23 cellular contexts compared by ENCODE assay signal in the genomic region with DNA sequence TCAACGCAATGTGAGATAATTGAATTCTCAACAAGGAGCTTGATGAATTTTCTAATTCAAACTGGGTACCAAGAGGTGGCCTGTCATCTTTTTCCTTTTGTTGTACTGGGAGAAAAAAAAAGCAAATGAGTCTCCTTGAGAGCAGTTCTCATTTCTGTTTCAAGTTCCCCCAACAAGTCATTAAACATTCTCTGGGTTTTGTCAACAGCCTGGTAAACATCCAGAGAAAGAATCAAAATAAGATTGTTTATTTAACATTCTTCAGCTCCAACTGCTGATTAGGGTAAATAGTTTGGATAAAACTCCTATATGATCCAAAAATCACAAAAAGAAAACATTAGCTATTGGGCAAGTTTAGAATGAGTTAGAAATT.
A peak's percentile ranks its signal among the peaks of the same experiment; 100 is the strongest.
DNase-seq lines count a peak whose midpoint lies in the region; ATAC-seq, FAIRE-seq and TF ChIP-seq lines count a peak whose summit lies in the region.
"Had no signal": no experiment of that assay in that cellular context is flagged by ENCODE, and none has a peak within 500 bp of the region (broad histone marks: within the 10 kb centered on the region; RNA-seq: fewer than 3 reads in every experiment).

No MANE protein-coding gene starts in this region.

- no peaks in the 10 kb centered on the region for H3K9me3 Mint-ChIP-seq in H9

- no peak overlapping the region for H3K27ac Mint-ChIP-seq in H9

- H2BK20ac ChIP-seq in H9 (ENCODE audit: low read depth, low read length, poor library complexity, severe bottlenecking) = no peak overlapping the region

- H4K20me1 ChIP-seq in H9 (ENCODE audit: control insufficient read depth, insufficient read depth, insufficient read length) = no peaks in the 10 kb centered on the region

- no peak overlapping the region for H2AK5ac ChIP-seq in H9 (ENCODE audit: insufficient read length, low read length)

- peak; percentile 99 for FAIRE-seq in endometrium (lab: Jason Lieb, UNC)
- no peak for FAIRE-seq in small intestine (lab: Jason Lieb, UNC)
- FAIRE-seq: HTR-8/SVneo, K562, RCC 7860 had no signal

- H3K14ac ChIP-seq in H9 (ENCODE audit: insufficient read depth, low read length) = no peak overlapping the region

- H3K4me2 ChIP-seq in H9 (ENCODE audit: insufficient read depth, insufficient read length, low read length) = no peak overlapping the region

- peak overlapping the region in 7 of 12 donors; percentile 1 to 33 (median 12) for H3K27ac ChIP-seq in heart left ventricle
- H3K27ac ChIP-seq in heart right ventricle = peak overlapping the region in 2 of 10 donors; percentile 11 to 33
- peak overlapping the region in 1 of 2 donors; percentile 44 for H3K27ac ChIP-seq in left lung
- H3K27ac ChIP-seq in upper lobe of left lung = peak overlapping the region in 3 of 4 donors; percentile 11 to 42 (median 40)
- H3K27ac ChIP-seq in H9 (ENCODE audit: insufficient read length, low read depth, low read length) = no peak overlapping the region
- no peak overlapping the region for H3K27ac ChIP-seq in small intestine (ENCODE audit: low read depth in 1 of 2, low read length in 1 of 2)
- H3K27ac ChIP-seq: SK-N-MC had no signal

- H3K79me1 ChIP-seq in H9 (ENCODE audit: insufficient read depth, low read depth, low read length, poor library complexity, severe bottlenecking) = no peaks in the 10 kb centered on the region

- no peaks in the 10 kb centered on the region for H3K79me2 ChIP-seq in H9 (ENCODE audit: insufficient read depth, low read length)

- no peaks in the 10 kb centered on the region for H3K36me3 ChIP-seq in heart left ventricle
- H3K36me3 ChIP-seq in heart right ventricle = no peaks in the 10 kb centered on the region
- no peaks in the 10 kb centered on the region for H3K36me3 ChIP-seq in left lung
- no peaks in the 10 kb centered on the region for H3K36me3 ChIP-seq in upper lobe of left lung
- H3K36me3 ChIP-seq in small intestine (ENCODE audit: control insufficient read depth in 2 of 2, insufficient read depth in 2 of 2, low read length in 2 of 2) = no peaks in the 10 kb centered on the region

- H2BK15ac ChIP-seq in H9 (ENCODE audit: low read depth, low read length) = no peak overlapping the region

- H4K8ac ChIP-seq in H9 (replicated peaks; ENCODE audit: insufficient read length, low read depth, low read length) = no peak overlapping the region

- no peak overlapping the region for H2BK5ac ChIP-seq in H9 (ENCODE audit: insufficient read length, low read length)

- H3K4me3 ChIP-seq in heart left ventricle (no peak overlapping the region), heart right ventricle (no peak overlapping the region), left lung (no peak overlapping the region), upper lobe of left lung (no peak overlapping the region), small intestine (ENCODE audit: low read depth in 1 of 2, low read length in 2 of 2) (no peak overlapping the region)
- H3K4me3 ChIP-seq: K562, SK-N-MC had no signal

- H3K23me2 ChIP-seq in H9 (ENCODE audit: insufficient read length, low read depth, low read length, poor library complexity, severe bottlenecking) = no peaks in the 10 kb centered on the region

- H4K5ac ChIP-seq in H9 (ENCODE audit: insufficient read length, low read depth, low read length) = no peak overlapping the region

- H3K9ac ChIP-seq in H9 (ENCODE audit: extremely low read depth, insufficient read length, low read length) = no peak overlapping the region

- H3K4ac ChIP-seq in H9 (ENCODE audit: low read depth, low read length) = no peak overlapping the region

- no peaks in the 10 kb centered on the region for H3K36me3 Mint-ChIP-seq in H9 (ENCODE audit: insufficient read depth in 1 of 3, low read depth in 3 of 3)

- peaks cover 0 to 15% (median 2%) of the 10 kb centered on the region in 12 donors for H3K4me1 ChIP-seq in heart left ventricle
- peaks cover 0 to 13% (median 4%) of the 10 kb centered on the region in 9 donors for H3K4me1 ChIP-seq in heart right ventricle
- no peaks in the 10 kb centered on the region for H3K4me1 ChIP-seq in left lung
- H3K4me1 ChIP-seq in upper lobe of left lung = peaks cover 0 to 7% (median 0%) of the 10 kb centered on the region in 4 donors
- H3K4me1 ChIP-seq in H9 (ENCODE audit: insufficient read depth, low read length) = no peaks in the 10 kb centered on the region
- H3K4me1 ChIP-seq in small intestine (ENCODE audit: control insufficient read depth in 2 of 2, insufficient read depth in 1 of 2, low read depth in 1 of 2, low read length in 1 of 2) = no peaks in the 10 kb centered on the region

- peaks cover 0 to 2% of the 10 kb centered on the region in 2 experiments; a peak in 1 of 4 replicates for H3K4me1 Mint-ChIP-seq in H9

- no peak overlapping the region for H3K18ac ChIP-seq in H9 (ENCODE audit: insufficient read length, low read depth, low read length)

- no peak for TF ChIP-seq CTCF in heart left ventricle (IDR thresholded peaks at IDR 0.05)
- no peak for TF ChIP-seq CTCF in heart right ventricle (IDR thresholded peaks at IDR 0.05)
- TF ChIP-seq CTCF in left lung (IDR thresholded peaks at IDR 0.05) = no peak
- no peak for TF ChIP-seq CTCF in upper lobe of left lung (IDR thresholded peaks at IDR 0.05)
- no peak for TF ChIP-seq CTCF in H9 (conservative IDR thresholded peaks at IDR 0.05)

- DNase-seq in heart left ventricle = no peak
- DNase-seq in heart right ventricle = no peak
- DNase-seq in left lung = no peak
- no peak for DNase-seq in upper lobe of left lung
- DNase-seq in activated naive CD4-positive, alpha-beta T cell (lab: John Stamatoyannopoulos, UW) = no peak
- no peak for DNase-seq in H9
- no peak for DNase-seq in small intestine
- DNase-seq: 8988T, GOT3, Kasumi-1, NCI-H1092 treated with DMSO at 0.1 percent for 48 hours, NCI-H1436 treated with DMSO at 0.1 percent for 48 hours, NCI-H187 treated with DMSO at 0.1 percent for 48 hours, NCI-H446, NCI-H524 treated with DMSO at 0.1 percent for 48 hours, NCI-H774, SIG-M5 had no signal

- no peak for TF ChIP-seq POLR2A in heart left ventricle (IDR thresholded peaks at IDR 0.05)
- no peak for TF ChIP-seq POLR2A in upper lobe of left lung (IDR thresholded peaks at IDR 0.05)

- H2AFZ ChIP-seq in H9 (ENCODE audit: low read length) = no peak overlapping the region

- intact Hi-C loops in heart left ventricle (cut with DNase I) (no loop called here), heart right ventricle (cut with DNase I) (no loop called here), left lung (cut with DNase I) (no loop called here)

- no peak overlapping the region for H3K4me3 Mint-ChIP-seq in H9

- no peaks in the 10 kb centered on the region for H3K27me3 ChIP-seq in heart left ventricle
- no peaks in the 10 kb centered on the region for H3K27me3 ChIP-seq in heart right ventricle
- no peaks in the 10 kb centered on the region for H3K27me3 ChIP-seq in left lung
- H3K27me3 ChIP-seq in upper lobe of left lung = no peaks in the 10 kb centered on the region
- no peaks in the 10 kb centered on the region for H3K27me3 ChIP-seq in H9 (ENCODE audit: insufficient read depth, low read length)
- H3K27me3 ChIP-seq in small intestine (ENCODE audit: control insufficient read depth in 2 of 2, insufficient read depth in 2 of 2, low read length in 2 of 2) = no peaks in the 10 kb centered on the region

- H3K9me3 ChIP-seq in heart left ventricle = no peaks in the 10 kb centered on the region
- no peaks in the 10 kb centered on the region for H3K9me3 ChIP-seq in heart right ventricle
- H3K9me3 ChIP-seq in left lung = no peaks in the 10 kb centered on the region
- H3K9me3 ChIP-seq in upper lobe of left lung = no peaks in the 10 kb centered on the region
- H3K9me3 ChIP-seq in H9 (ENCODE audit: control insufficient read depth, low read depth, low read length) = no peaks in the 10 kb centered on the region
- no peaks in the 10 kb centered on the region for H3K9me3 ChIP-seq in small intestine (ENCODE audit: control insufficient read depth, low read depth)

- H2BK12ac ChIP-seq in H9 (ENCODE audit: insufficient read length, low read depth, low read length) = no peak overlapping the region

- WGBS in heart left ventricle, 4 donors = 68 to 84% (median 73%) methylated on average over 1 of the region's 1 CpG
- 68 to 72% methylated on average over 1 of the region's 1 CpG for WGBS in heart right ventricle, 2 donors
- 65 to 83% methylated on average over 1 of the region's 1 CpG for WGBS in upper lobe of left lung, 2 donors
- no CpG with 5 or more reads among the region's 1 CpG for WGBS in H9 (ENCODE audit: extremely low coverage, insufficient read length, low lambda C conversion rate)
- WGBS in small intestine, 3 donors = 73 to 84% (median 77%) methylated on average over 1 of the region's 1 CpG

- H3K23ac ChIP-seq in H9 (ENCODE audit: insufficient read length, low read depth, low read length) = no peak overlapping the region

- no peaks in the 10 kb centered on the region for H3K27me3 Mint-ChIP-seq in H9 (ENCODE audit: low read depth)

- no peak overlapping the region for H4K91ac ChIP-seq in H9 (ENCODE audit: insufficient read length, low read depth, low read length)

- ATAC-seq in heart left ventricle = no peak
- no peak for ATAC-seq in heart right ventricle
- peak; percentile 19 for ATAC-seq in left lung
- ATAC-seq in upper lobe of left lung (ENCODE audit: low FRiP score in 2 of 2) = no peak
- ATAC-seq: HCT116, K562 had no signal

- no peak overlapping the region for H3T11ph ChIP-seq in H9 (ENCODE audit: low read length)

- H3K56ac ChIP-seq in H9 (ENCODE audit: insufficient read length, low read depth, low read length) = no peak overlapping the region

- H2BK120ac ChIP-seq in H9 (ENCODE audit: low read depth, low read length, poor library complexity, severe bottlenecking) = no peak overlapping the region

- TF ChIP-seq EP300 in upper lobe of left lung (IDR thresholded peaks at IDR 0.05) = no peak

Comparison
In these comparisons a context has a peak if more than half of its experiments do, and no peak if none do; other contexts are left out.
1. H3K27ac ChIP-seq: peak in heart left ventricle (7 of 12) and upper lobe of left lung (3 of 4); none in H9 (single experiment) and small intestine (0 of 2).